In the genomic region with DNA sequence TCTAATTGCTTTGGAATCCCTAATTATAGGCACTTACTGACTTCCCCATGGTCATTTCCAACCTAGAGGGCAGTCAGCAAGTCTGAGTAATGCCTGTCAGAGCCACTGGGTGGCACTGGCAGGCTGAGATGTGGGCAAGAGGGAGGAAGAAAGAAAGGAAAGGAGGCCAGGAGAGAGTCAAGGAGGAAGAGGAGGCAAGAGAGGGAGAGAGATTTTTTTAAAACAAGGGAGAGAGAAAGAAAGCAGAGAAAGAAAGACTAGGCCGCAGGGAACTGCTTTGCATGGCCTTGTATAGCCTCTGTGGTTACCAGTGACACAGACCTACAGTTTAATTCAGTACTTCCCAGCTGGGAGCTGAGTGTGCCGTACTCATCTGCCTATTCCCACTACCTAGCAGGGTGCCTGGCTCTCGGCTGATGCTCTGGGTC, we compare ENCODE assay signal across 8 cellular contexts.
DNase-seq lines count a peak whose midpoint lies in the region; ATAC-seq, FAIRE-seq and TF ChIP-seq lines count a peak whose summit lies in the region.

No MANE protein-coding gene starts in this region.

- peak overlapping the region; percentile 24; the same call in 1 of the 2 replicates for H2AFZ ChIP-seq in KMS-11 (ENCODE audit: low read depth)

- TF ChIP-seq CTCF in DOHH2 (IDR thresholded peaks at IDR 0.05; ENCODE audit: low read depth, low read length, poor library complexity, severe bottlenecking) = peak; percentile 99
- peak; percentile 95 for TF ChIP-seq CTCF in KMS-11 (conservative IDR thresholded peaks at IDR 0.05; ENCODE audit: low read depth, low read length)
- TF ChIP-seq CTCF in VCaP (conservative IDR thresholded peaks at IDR 0.05) = peak; percentile 94
- TF ChIP-seq CTCF in bronchial epithelial cell (IDR thresholded peaks at IDR 0.05; ENCODE audit: insufficient read depth, low read length, severe bottlenecking) = peak; percentile 84
- peak; percentile 92 for TF ChIP-seq CTCF in kidney (IDR thresholded peaks at IDR 0.05; ENCODE audit: borderline replicate concordance, extremely low read depth, insufficient read depth)

- H3K9ac ChIP-seq in KMS-11 (no peak overlapping the region), kidney (ENCODE audit: low read length in 2 of 2) (no peak overlapping the region)

- no peaks in the 10 kb centered on the region for H4K20me1 ChIP-seq in DOHH2 (ENCODE audit: control insufficient read depth, insufficient read depth, low read depth, low read length)
- H4K20me1 ChIP-seq in KMS-11 (ENCODE audit: insufficient read depth) = no peaks in the 10 kb centered on the region

- no peaks in the 10 kb centered on the region for H3K36me3 ChIP-seq in DOHH2 (ENCODE audit: control insufficient read depth, low read length)
- H3K36me3 ChIP-seq in KMS-11 (ENCODE audit: insufficient read depth) = no peaks in the 10 kb centered on the region
- no peaks in the 10 kb centered on the region for H3K36me3 ChIP-seq in bronchial epithelial cell (ENCODE audit: control insufficient read depth, insufficient read depth, low read length)
- H3K36me3 ChIP-seq in kidney (ENCODE audit: control insufficient read depth in 1 of 2, insufficient read depth in 2 of 2, low read length in 2 of 2) = no peaks in the 10 kb centered on the region

- intact Hi-C loops in kidney (cut with DNase I) = no loop called here

- H3K4me2 ChIP-seq in DOHH2 (ENCODE audit: low read length) = peak overlapping the region; percentile 50
- no peak overlapping the region for H3K4me2 ChIP-seq in KMS-11

- no peaks in the 10 kb centered on the region for H3K9me2 ChIP-seq in DOHH2 (replicated peaks; ENCODE audit: control insufficient read depth, low read length)

- ATAC-seq in GM21423 (IDR thresholded peaks at IDR 0.05; ENCODE audit: unreplicated experiment) = peak; percentile 68
- no peak for ATAC-seq in HG03469 (IDR thresholded peaks at IDR 0.05; ENCODE audit: unreplicated experiment)

- H3K79me2 ChIP-seq in DOHH2 (ENCODE audit: control insufficient read depth, low read length) (no peaks in the 10 kb centered on the region), KMS-11 (ENCODE audit: insufficient read depth, low read depth) (no peaks in the 10 kb centered on the region)

- DNase-seq in bronchial epithelial cell (ENCODE audit: low read depth) (peak; percentile 50), kidney (no peak)
- DNase-seq in stimulated activated CD4-positive, alpha-beta T cell treated with anti-CD3 and anti-CD28 coated beads, Interleukin-2, amount 100 ng/mL, for 48 hours = peak; percentile 52 to 53

- H3F3A ChIP-seq in DOHH2 (ENCODE audit: control insufficient read depth, insufficient read depth) = no peaks in the 10 kb centered on the region

- H3K27me3 ChIP-seq in DOHH2 (ENCODE audit: control insufficient read depth, low read length) (peaks cover 3% of the 10 kb centered on the region; the same call in 1 of the 2 replicates), KMS-11 (ENCODE audit: insufficient read depth, low read depth) (no peaks in the 10 kb centered on the region), bronchial epithelial cell (ENCODE audit: control insufficient read depth, insufficient read depth, low read length) (no peaks in the 10 kb centered on the region)

- H3K4me3 ChIP-seq in DOHH2 (ENCODE audit: low read length) = no peak overlapping the region
- H3K4me3 ChIP-seq in KMS-11 (IDR thresholded peaks at IDR 0.05; ENCODE audit: insufficient read depth, low read depth, low read length) = no peak overlapping the region
- H3K4me3 ChIP-seq in bronchial epithelial cell (ENCODE audit: low read depth, low read length) = no peak overlapping the region
- H3K4me3 ChIP-seq in kidney (ENCODE audit: low read length in 2 of 2) = no peak overlapping the region

- no peak overlapping the region for H3K27ac ChIP-seq in DOHH2 (ENCODE audit: low read depth, low read length)
- no peak overlapping the region for H3K27ac ChIP-seq in KMS-11
- H3K27ac ChIP-seq in VCaP = no peak overlapping the region
- H3K27ac ChIP-seq in kidney (ENCODE audit: low read depth in 2 of 2, low read length in 2 of 2) = no peak overlapping the region

- H3K9me3 ChIP-seq in DOHH2 (ENCODE audit: control insufficient read depth, insufficient read depth, low read length) (no peaks in the 10 kb centered on the region), kidney (ENCODE audit: control insufficient read depth in 1 of 2, low read length in 2 of 2) (no peaks in the 10 kb centered on the region)

- H3K4me1 ChIP-seq in DOHH2 (ENCODE audit: control insufficient read depth, low read length) (peaks cover 10% of the 10 kb centered on the region), KMS-11 (ENCODE audit: low read depth, poor library complexity, severe bottlenecking) (peaks cover 3% of the 10 kb centered on the region), kidney (ENCODE audit: control insufficient read depth in 1 of 2, insufficient read depth in 1 of 2, low read depth in 1 of 2, low read length in 2 of 2) (no peaks in the 10 kb centered on the region)

- no peak for FAIRE-seq in bronchial epithelial cell (lab: Jason Lieb, UNC)
- no peak for FAIRE-seq in kidney (lab: Jason Lieb, UNC)
